8 cellular contexts compared by ENCODE assay signal in genomic region chr13:93226623-93227279, GRCh38.
DNase-seq lines count a peak whose midpoint lies in the region; TF ChIP-seq lines count a peak whose summit lies in the region.

Gene GPC6 (plus strand): TSS chr13:93226807.

- no peak for TF ChIP-seq CTCF in fibroblast of mammary gland (conservative IDR thresholded peaks at IDR 0.05; ENCODE audit: control insufficient read depth, insufficient read depth, low read depth, low read length)
- TF ChIP-seq CTCF in nephron progenitor cell (IDR thresholded peaks at IDR 0.05), result no peak

- peaks cover 17% of the 10 kb centered on the region for H3K9me3 ChIP-seq in KOPT-K1 (ENCODE audit: insufficient read depth, low read length, poor library complexity, severe bottlenecking)

- H3K4me3 Mint-ChIP-seq in nephron progenitor cell, result peak within 1 kb of the TSS; percentile 98

- no peaks in the 10 kb centered on the region for H3K27me3 Mint-ChIP-seq in nephron progenitor cell (ENCODE audit: low read depth, poor library complexity)

- H3K4me1 Mint-ChIP-seq in nephron progenitor cell, result peaks cover 61% of the 10 kb centered on the region

- peak within 1 kb of the TSS; percentile 82 for H3K4me3 ChIP-seq in fibroblast of mammary gland (ENCODE audit: control insufficient read depth, low read depth, low read length)

- peak within 1 kb of the TSS; percentile 38 for H3K27ac ChIP-seq in KOPT-K1 (ENCODE audit: low read depth, low read length, poor library complexity, severe bottlenecking)

- H3K9me3 Mint-ChIP-seq in nephron progenitor cell, result peaks cover 11% of the 10 kb centered on the region

- H3K27ac Mint-ChIP-seq in nephron progenitor cell, result peak within 1 kb of the TSS; percentile 98

- peak; percentile 68 for DNase-seq in AG08395 (ENCODE audit: low spot score)
- peak; percentile 98 for DNase-seq in SHP77 treated with DMSO at 0.1 percent for 48 hours (lab: John Stamatoyannopoulos, UW)
- peak; percentile 94 for DNase-seq in fibroblast of mammary gland (ENCODE audit: low read depth)
- peak; percentile 70 for DNase-seq in nephron progenitor cell
- DNase-seq in T-helper 9 cell, result no peak
- DNase-seq in activated gamma-delta T cell (lab: John Stamatoyannopoulos, UW), result no peak
- no peak for DNase-seq in retina

- no peaks in the 10 kb centered on the region for H3K36me3 ChIP-seq in KOPT-K1 (ENCODE audit: insufficient read depth, low read length)

- peaks cover 7% of the 10 kb centered on the region for H3K36me3 Mint-ChIP-seq in nephron progenitor cell (ENCODE audit: low read depth)

Comparison
In these comparisons a context has a peak if more than half of its experiments do, and no peak if none do; other contexts are left out.
1. DNase-seq: peak in AG08395 (single experiment), SHP77 treated with DMSO at 0.1 percent for 48 hours (single experiment), fibroblast of mammary gland (single experiment) and nephron progenitor cell (single experiment); none in T-helper 9 cell (single experiment), activated gamma-delta T cell (single experiment) and retina (single experiment).